In genomic region chrX:132086717-132087116, GRCh38 we compare ENCODE assay signal across 24 cellular contexts. TPM values are rescaled to one million over a fixed set of nuclear protein-coding genes. Genes with fewer than 3 reads are reported as not detected.
DNase-seq lines count a peak whose midpoint lies in the region; ATAC-seq and TF ChIP-seq lines count a peak whose summit lies in the region.
"Had no signal": no experiment of that assay in that cellular context is flagged by ENCODE, and none has a peak within 500 bp of the region (broad histone marks: within the 10 kb centered on the region; RNA-seq: fewer than 3 reads in every experiment).

No MANE protein-coding gene starts in this region.

- no peak overlapping the region for H3K4me3 ChIP-seq in ACC112 (ENCODE audit: low read depth, low read length)
- H3K4me3 ChIP-seq in brain microvascular endothelial cell (ENCODE audit: low read depth, low read length) = no peak overlapping the region
- H3K4me3 ChIP-seq in foreskin fibroblast (ENCODE audit: low read depth in 1 of 2, low read length in 2 of 2) = no peak overlapping the region
- H3K4me3 ChIP-seq: heart right ventricle, ovary, upper lobe of right lung had no signal

- H3K79me2 ChIP-seq in ACC112 (ENCODE audit: control insufficient read depth, insufficient read depth, low read length, unreplicated experiment) = no peaks in the 10 kb centered on the region

- H3K27me3 ChIP-seq in ACC112 (ENCODE audit: insufficient read depth, low read length) = no peaks in the 10 kb centered on the region
- no peaks in the 10 kb centered on the region for H3K27me3 ChIP-seq in brain microvascular endothelial cell (replicated peaks)
- H3K27me3 ChIP-seq: ovary, upper lobe of right lung had no signal

- peaks cover 10% of the 10 kb centered on the region for H3K4me1 ChIP-seq in ACC112 (ENCODE audit: control insufficient read depth, insufficient read depth, low read length, unreplicated experiment)
- H3K4me1 ChIP-seq: heart right ventricle, upper lobe of right lung had no signal

- no peak overlapping the region for H3K27ac Mint-ChIP-seq in stimulated activated effector memory CD8-positive, alpha-beta T cell treated with anti-CD3 and anti-CD28 coated beads, Interleukin-12 subunit alpha, Interleukin-12 subunit beta, amount 100 ng/mL, for 72 hours
- H3K27ac Mint-ChIP-seq: activated T-cell treated with anti-CD3 and anti-CD28 coated beads, Interleukin-2, amount 50 U/mL, for 24 hours; effector memory CD8-positive, alpha-beta T cell; mesothelial cell of epicardium had no signal

- H3K36me3 ChIP-seq in ACC112 (ENCODE audit: insufficient read depth, low read length) (no peaks in the 10 kb centered on the region), brain microvascular endothelial cell (replicated peaks) (no peaks in the 10 kb centered on the region)
- H3K36me3 ChIP-seq: heart right ventricle, ovary, upper lobe of right lung had no signal

- TF ChIP-seq CTCF in brain microvascular endothelial cell (IDR thresholded peaks at IDR 0.05; ENCODE audit: low read depth, low read length, missing control alignments) (no peak), foreskin fibroblast (IDR thresholded peaks at IDR 0.05; ENCODE audit: low read depth, low read length) (no peak)

- no peaks in the 10 kb centered on the region for H3K36me3 Mint-ChIP-seq in stimulated activated effector memory CD8-positive, alpha-beta T cell treated with anti-CD3 and anti-CD28 coated beads, Interleukin-12 subunit alpha, Interleukin-12 subunit beta, amount 100 ng/mL, for 72 hours
- H3K36me3 Mint-ChIP-seq: mesothelial cell of epicardium; naive thymus-derived CD8-positive, alpha-beta T cell had no signal

- no peak for ATAC-seq in stimulated activated effector memory CD8-positive, alpha-beta T cell treated with anti-CD3 and anti-CD28 coated beads, Interleukin-12 subunit alpha, Interleukin-12 subunit beta, amount 100 ng/mL, for 72 hours
- no peak for ATAC-seq in GM19023 (IDR thresholded peaks at IDR 0.05; ENCODE audit: unreplicated experiment)
- ATAC-seq: effector memory CD8-positive, alpha-beta T cell; heart right ventricle; naive thymus-derived CD8-positive, alpha-beta T cell; right cardiac atrium; upper lobe of right lung had no signal

- H3K9me3 Mint-ChIP-seq in stimulated activated effector memory CD8-positive, alpha-beta T cell treated with anti-CD3 and anti-CD28 coated beads, Interleukin-12 subunit alpha, Interleukin-12 subunit beta, amount 100 ng/mL, for 72 hours = no peaks in the 10 kb centered on the region
- H3K9me3 Mint-ChIP-seq: activated T-cell treated with anti-CD3 and anti-CD28 coated beads, Interleukin-2, amount 50 U/mL, for 24 hours; effector memory CD8-positive, alpha-beta T cell; naive thymus-derived CD8-positive, alpha-beta T cell had no signal

- H3K27ac ChIP-seq in ACC112 (ENCODE audit: low read depth, low read length) (peak overlapping the region; percentile 70), brain microvascular endothelial cell (no peak overlapping the region)
- H3K27ac ChIP-seq: C4-2B, heart right ventricle, ovary, upper lobe of right lung had no signal

- in situ Hi-C loops in brain microvascular endothelial cell (cut with HindIII; ENCODE audit: low pct_ligation_motif_present, low sequenced_read_pairs) = no loop called here

- H2AFZ ChIP-seq in ACC112 (ENCODE audit: low read length, unreplicated experiment) = peak overlapping the region; percentile 25

- H3K4me3 Mint-ChIP-seq in stimulated activated effector memory CD8-positive, alpha-beta T cell treated with anti-CD3 and anti-CD28 coated beads, Interleukin-12 subunit alpha, Interleukin-12 subunit beta, amount 100 ng/mL, for 72 hours = no peak overlapping the region
- H3K4me3 Mint-ChIP-seq: activated T-cell treated with anti-CD3 and anti-CD28 coated beads, Interleukin-2, amount 50 U/mL, for 24 hours; effector memory CD8-positive, alpha-beta T cell; mesothelial cell of epicardium; naive thymus-derived CD8-positive, alpha-beta T cell had no signal

- DNase-seq in M059J (ENCODE audit: low read depth) (peak; percentile 22), brain microvascular endothelial cell (peak; percentile 35), foreskin fibroblast (peak; percentile 20 to 34), NCI-H2196 treated with DMSO at 0.1 percent for 48 hours (lab: John Stamatoyannopoulos, UW; ENCODE audit: unreplicated experiment) (no peak)
- DNase-seq in activated naive CD4-positive, alpha-beta T cell treated with Interleukin-2 at 50 U/mL for 16 hours = no peak
- no peak for DNase-seq in stimulated activated effector memory CD8-positive, alpha-beta T cell treated with anti-CD3 and anti-CD28 coated beads, Interleukin-12 subunit alpha, Interleukin-12 subunit beta, amount 100 ng/mL, for 72 hours (ENCODE audit: low spot score in 2 of 2)
- DNase-seq: activated naive CD4-positive, alpha-beta T cell treated with anti-CD3 and anti-CD28 coated beads, Interleukin-2, amount 50 U/mL, for 16 hours; activated T-cell treated with anti-CD3 and anti-CD28 coated beads, Interleukin-2, amount 50 U/mL, for 24 hours; effector memory CD8-positive, alpha-beta T cell; heart right ventricle; naive thymus-derived CD8-positive, alpha-beta T cell; NCI-H2171; NCI-H526; ovary; right cardiac atrium; stimulated activated CD4-positive, alpha-beta T cell treated with anti-CD3 and anti-CD28 coated beads, Interleukin-15, amount 100 ng/mL, for 24 hours; stimulated activated CD8-positive, alpha-beta memory T cell treated with anti-CD3 and anti-CD28 coated beads, Interleukin-4, amount 100 ng/mL, for 48 hours; upper lobe of right lung had no signal

- H3K4me1 Mint-ChIP-seq in stimulated activated effector memory CD8-positive, alpha-beta T cell treated with anti-CD3 and anti-CD28 coated beads, Interleukin-12 subunit alpha, Interleukin-12 subunit beta, amount 100 ng/mL, for 72 hours = no peaks in the 10 kb centered on the region

RNA-seq across cellular contexts. Expression of gene FRMD7, which starts 41.1 kb away (rescaled TPM):
- 0.07 TPM in 1 of 2 replicates, not detected in the other for total RNA-seq in M059J (2014; rRNA removed; shearing (Covaris generic))
- total RNA-seq: H4; MCF 10A; naive thymus-derived CD8-positive, alpha-beta T cell; right cardiac atrium; upper lobe of right lung had no signal

Comparison
In these comparisons a context has a peak if more than half of its experiments do, and no peak if none do; other contexts are left out.
1. DNase-seq: peak in M059J (single experiment), brain microvascular endothelial cell (single experiment) and foreskin fibroblast (2 of 2); none in activated naive CD4-positive, alpha-beta T cell treated with Interleukin-2 at 50 U/mL for 16 hours (single experiment), NCI-H2196 treated with DMSO at 0.1 percent for 48 hours (single experiment) and stimulated activated effector memory CD8-positive, alpha-beta T cell treated with anti-CD3 and anti-CD28 coated beads, Interleukin-12 subunit alpha, Interleukin-12 subunit beta, amount 100 ng/mL, for 72 hours (0 of 2).